1 cellular context compared by ENCODE assay signal in genomic region chr11:130145975-130146776, GRCh38.
TF ChIP-seq lines count a peak whose summit lies in the region.

No MANE protein-coding gene starts in this region.

TF ChIP-seq in SK-N-SH, 30 proteins besides CTCF, POLR2A, EP300 and RAD21 (continued from another document):
- TF ChIP-seq GATA2 (CRISPR knock-in tag; IDR thresholded peaks at IDR 0.05) (no peak), MAX (IDR thresholded peaks at IDR 0.05; ENCODE audit: low read depth) (no peak), RXRA (IDR thresholded peaks at IDR 0.05; ENCODE audit: borderline replicate concordance, low read depth) (no peak), MXI1 (IDR thresholded peaks at IDR 0.05; ENCODE audit: low read depth, low read length) (no peak)
TF ChIP-seq in SK-N-SH: peak in this region for 1.
